ENCODE assay signal across 34 cellular contexts in the genomic region with DNA sequence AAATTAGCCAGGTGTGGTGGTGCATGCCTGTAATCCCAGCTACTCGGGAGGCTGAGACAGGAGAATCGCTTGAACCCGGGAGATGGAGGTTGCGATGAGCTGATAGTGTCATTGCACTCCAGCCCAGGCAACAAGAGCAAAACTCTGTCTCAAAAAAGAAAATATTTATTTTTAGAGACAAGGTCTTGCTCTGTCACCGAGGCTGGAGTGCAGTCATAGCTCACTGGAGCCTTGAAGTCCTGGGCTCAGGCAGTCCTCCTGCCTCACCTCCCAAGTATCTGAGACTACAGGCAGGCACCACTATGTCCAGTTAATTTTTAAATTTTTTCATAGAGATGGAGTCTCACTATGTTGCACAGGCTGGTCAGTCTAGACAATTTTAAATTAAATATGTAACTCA. TPM values are rescaled to one million over a fixed set of nuclear protein-coding genes. Genes with fewer than 3 reads are reported as not detected.
DNase-seq lines count a peak whose midpoint lies in the region; ATAC-seq, FAIRE-seq and TF ChIP-seq lines count a peak whose summit lies in the region.
"Had no signal": no experiment of that assay in that cellular context is flagged by ENCODE, and none has a peak within 500 bp of the region (broad histone marks: within the 10 kb centered on the region; RNA-seq: fewer than 3 reads in every experiment).

No MANE protein-coding gene starts in this region.

- H3K36me3 ChIP-seq in HepG2 (replicated peaks in 1 of 2; ENCODE audit: control insufficient read depth in 1 of 2, insufficient read depth in 2 of 2, low read length in 2 of 2) (no peaks in the 10 kb centered on the region), right lobe of liver (no peaks in the 10 kb centered on the region), esophagus muscularis mucosa (peaks cover 0 to 7% (median 0%) of the 10 kb centered on the region in 4 donors)
- H3K36me3 ChIP-seq: BE2C; BLaER1; BLaER1 treated with 17β-estradiol and CSF1 and Interleukin-3, amounts not matched to agents 10 nM and 100 nM had no signal

- no peaks in the 10 kb centered on the region for H3K36me3 Mint-ChIP-seq in activated CD8-positive, alpha-beta T cell treated with anti-CD3 and anti-CD28 coated beads, Interleukin-2, amount 10 ng/mL, durations not matched to agents 7 days and 5 days (ENCODE audit: low read depth)
- H3K36me3 Mint-ChIP-seq: CD4-positive, alpha-beta memory T cell; CD4-positive, CD25-positive, alpha-beta regulatory T cell; CD8-positive, alpha-beta T cell had no signal

- FAIRE-seq in HepG2 (lab: Jason Lieb, UNC), result no peak
- FAIRE-seq in A549 (lab: Jason Lieb, UNC), result no peak
- FAIRE-seq: A204.1, D721Med had no signal

- 74% methylated on average over 5 of the region's 5 CpGs for WGBS in HepG2 (ENCODE audit: low lambda C conversion rate)
- WGBS in right lobe of liver (ENCODE audit: insufficient coverage, low coverage, low lambda C conversion rate, missing lambda C conversion rate), result 64% methylated on average over 5 of the region's 5 CpGs
- WGBS in A549 (ENCODE audit: missing lambda C conversion rate), result 75% methylated on average over 5 of the region's 5 CpGs
- WGBS in esophagus muscularis mucosa, result 84% methylated on average over 5 of the region's 5 CpGs

- H4K20me1 ChIP-seq in HepG2 (ENCODE audit: insufficient read depth, low read length), result no peaks in the 10 kb centered on the region
- H4K20me1 ChIP-seq: BLaER1; BLaER1 treated with 17β-estradiol and CSF1 and Interleukin-3, amounts not matched to agents 10 nM and 100 nM had no signal

- TF ChIP-seq POLR2A in HepG2 (IDR thresholded peaks at IDR 0.05; ENCODE audit: insufficient read depth in 1 of 2, low read depth in 2 of 2, low read length in 2 of 2), result no peak
- no peak for TF ChIP-seq POLR2A in right lobe of liver (IDR thresholded peaks at IDR 0.05)
- TF ChIP-seq POLR2A in A549 (IDR thresholded peaks at IDR 0.05; ENCODE audit: low read length), result no peak
- TF ChIP-seq POLR2A in esophagus muscularis mucosa (IDR thresholded peaks at IDR 0.05; ENCODE audit: low read depth), result no peak

- H3K27me3 ChIP-seq in HepG2 (ENCODE audit: control insufficient read depth in 1 of 2, insufficient read depth in 2 of 2, low read length in 2 of 2), result no peaks in the 10 kb centered on the region; a peak in 1 of 5 replicates
- no peaks in the 10 kb centered on the region for H3K27me3 ChIP-seq in right lobe of liver
- H3K27me3 ChIP-seq in esophagus muscularis mucosa, result no peaks in the 10 kb centered on the region
- H3K27me3 ChIP-seq: BE2C had no signal

- peaks cover 29% of the 10 kb centered on the region for H3K79me2 ChIP-seq in HepG2 (ENCODE audit: insufficient read depth, low read length)

- ATAC-seq in HepG2 (no peak), right lobe of liver (no peak), A549 (no peak), HG02973 (IDR thresholded peaks at IDR 0.05; ENCODE audit: unreplicated experiment) (no peak)
- ATAC-seq in activated CD8-positive, alpha-beta T cell treated with anti-CD3 and anti-CD28 coated beads, Interleukin-2, amount 10 ng/mL, durations not matched to agents 7 days and 5 days, result no peak
- ATAC-seq: CD8-positive, alpha-beta T cell had no signal

- intact Hi-C loops in HepG2 (cut with micrococcal nuclease; ENCODE audit: unreplicated experiment) (no loop called here), right lobe of liver (cut with DNase I) (loop anchor here (5.0 to 10.0 kb wide), 3 partner anchors 52 to 200 kb away; no protein-coding TSS in a partner anchor), esophagus muscularis mucosa (cut with DNase I) (loop anchor here (5.0 kb wide), 2 partner anchors 102 to 192 kb away; a partner anchor contains a TSS)

- H3K4me3 ChIP-seq in HepG2 (replicated peaks in 1 of 3; ENCODE audit: insufficient read depth in 1 of 3, low read depth in 2 of 3, low read length in 3 of 3) (no peak overlapping the region), right lobe of liver (no peak overlapping the region), A549 (no peak overlapping the region), esophagus muscularis mucosa (no peak overlapping the region)
- H3K4me3 ChIP-seq: BLaER1; BLaER1 treated with 17β-estradiol and CSF1 and Interleukin-3, amounts not matched to agents 10 nM and 100 nM had no signal

- TF ChIP-seq EP300 in HepG2 (IDR thresholded peaks at IDR 0.05; ENCODE audit: low read depth in 2 of 2, low read length in 2 of 2) (no peak), HepG2 (CRISPR knock-in tag; IDR thresholded peaks at IDR 0.05; ENCODE audit: borderline replicate concordance) (no peak), A549 (IDR thresholded peaks at IDR 0.05) (no peak), esophagus muscularis mucosa (IDR thresholded peaks at IDR 0.05) (no peak)

- H3K4me2 ChIP-seq in HepG2 (ENCODE audit: low read depth, low read length) (peak overlapping the region; percentile 38; the same call in 1 of the 2 replicates), A549 (no peak overlapping the region)
- H3K4me2 ChIP-seq: BLaER1; BLaER1 treated with 17β-estradiol and CSF1 and Interleukin-3, amounts not matched to agents 10 nM and 100 nM had no signal

- no peak overlapping the region for H3K27ac ChIP-seq in HepG2 (ENCODE audit: extremely low read length, insufficient read depth, low read length)
- H3K27ac ChIP-seq in right lobe of liver, result no peak overlapping the region
- H3K27ac ChIP-seq in A549, result 0 out of 6 replicates have a peak overlapping the region, but pooled peaks of 1 of the 2 experiments have one; percentile 14
- H3K27ac ChIP-seq in esophagus muscularis mucosa (replicated peaks in 1 of 4), result no peak overlapping the region
- H3K27ac ChIP-seq: 22Rv1; BLaER1; BLaER1 treated with 17β-estradiol and CSF1 and Interleukin-3, amounts not matched to agents 10 nM and 100 nM; C4-2B had no signal

- no peak overlapping the region for H2AFZ ChIP-seq in HepG2 (ENCODE audit: low read length)

- in situ Hi-C loops in HepG2 (cut with HindIII; ENCODE audit: extremely low pct_ligation_motif_present, low pct_unique_long_range_greater_than_20kb), result loop anchor here (5.0 kb wide), 1 partner anchor 192 kb away; a partner anchor contains a TSS

- H3K27me3 Mint-ChIP-seq in activated CD8-positive, alpha-beta T cell treated with anti-CD3 and anti-CD28 coated beads, Interleukin-2, amount 10 ng/mL, durations not matched to agents 7 days and 5 days (ENCODE audit: low read depth), result peaks cover 17% of the 10 kb centered on the region

- CTCF ChIA-PET in HepG2 (lab: Yijun Ruan, JAX; ENCODE audit: low intra/inter-chr PET ratio, low total read pairs), result interaction anchor here (1.2 kb wide), 1 partner anchor 54 kb away, joined by 3 read pairs; no protein-coding TSS in a partner anchor
- CTCF ChIA-PET in A549 (lab: Yijun Ruan, JAX), result interaction anchor here (1.0 to 27.5 kb wide), 5 partner anchors 8 to 196 kb away, joined by 3 to 1085 read pairs (median 5); a partner anchor contains a TSS
- CTCF ChIA-PET in activated CD8-positive, alpha-beta T cell treated with anti-CD3 and anti-CD28 coated beads, Interleukin-2, amount 10 ng/mL, durations not matched to agents 7 days and 5 days (lab: Charles Lee), result no interaction called here

- H3K27ac Mint-ChIP-seq in activated CD8-positive, alpha-beta T cell treated with anti-CD3 and anti-CD28 coated beads, Interleukin-2, amount 10 ng/mL, durations not matched to agents 7 days and 5 days, result no peak overlapping the region
- H3K27ac Mint-ChIP-seq: B cell; CD4-positive, alpha-beta memory T cell; CD4-positive, alpha-beta T cell; CD4-positive, CD25-positive, alpha-beta regulatory T cell; CD8-positive, alpha-beta memory T cell; CD8-positive, alpha-beta T cell had no signal

- no TSS peak for BruUV-seq in HepG2 (replicated peaks; lab: Mats Ljungman, UMichigan)

- POLR2A ChIA-PET in HepG2 (lab: Yijun Ruan, JAX) (interaction anchor here (2.3 kb wide), 1 partner anchor 9 kb away, joined by 5 read pairs; no protein-coding TSS in a partner anchor), A549 (lab: Yijun Ruan, JAX) (no interaction called here)
- POLR2A ChIA-PET in activated CD8-positive, alpha-beta T cell treated with anti-CD3 and anti-CD28 coated beads, Interleukin-2, amount 10 ng/mL, durations not matched to agents 7 days and 5 days (lab: Charles Lee), result no interaction called here

- H3K9me3 Mint-ChIP-seq in activated CD8-positive, alpha-beta T cell treated with anti-CD3 and anti-CD28 coated beads, Interleukin-2, amount 10 ng/mL, durations not matched to agents 7 days and 5 days (ENCODE audit: insufficient read depth), result no peaks in the 10 kb centered on the region
- H3K9me3 Mint-ChIP-seq: CD4-positive, alpha-beta T cell; CD4-positive, CD25-positive, alpha-beta regulatory T cell; CD8-positive, alpha-beta T cell had no signal

- no peak overlapping the region; the same call in 1 of the 2 replicates for H3K9ac ChIP-seq in HepG2 (ENCODE audit: insufficient read depth, low read depth, low read length)
- H3K9ac ChIP-seq: BLaER1; BLaER1 treated with 17β-estradiol and CSF1 and Interleukin-3, amounts not matched to agents 10 nM and 100 nM had no signal

- H3K4me3 Mint-ChIP-seq in activated CD8-positive, alpha-beta T cell treated with anti-CD3 and anti-CD28 coated beads, Interleukin-2, amount 10 ng/mL, durations not matched to agents 7 days and 5 days, result no peak overlapping the region
- H3K4me3 Mint-ChIP-seq: B cell; CD14-positive monocyte; CD4-positive, alpha-beta memory T cell; CD4-positive, alpha-beta T cell; CD4-positive, CD25-positive, alpha-beta regulatory T cell; CD8-positive, alpha-beta T cell had no signal

- TF ChIP-seq CTCF in HepG2 (CRISPR knock-in tag; IDR thresholded peaks at IDR 0.05) (no peak), right lobe of liver (IDR thresholded peaks at IDR 0.05) (no peak), A549 (IDR thresholded peaks at IDR 0.05) (no peak), esophagus muscularis mucosa (IDR thresholded peaks at IDR 0.05) (no peak)

- no peak for DNase-seq in HepG2 (ENCODE audit: low spot score)
- no peak for DNase-seq in right lobe of liver
- DNase-seq in A549 (ENCODE audit: low read depth in 1 of 2, low spot score in 1 of 2), result no peak
- peak; percentile 53 for DNase-seq in esophagus muscularis mucosa (ENCODE audit: extremely low spot score)
- DNase-seq in activated CD8-positive, alpha-beta T cell treated with anti-CD3 and anti-CD28 coated beads, Interleukin-2, amount 10 ng/mL, durations not matched to agents 7 days and 5 days, result no peak
- DNase-seq: 8988T; ACHN; AML-193; BE2C; C1 segment of cervical spinal cord; Caco-2; Calu3; CD4-positive, alpha-beta memory T cell; CD4-positive, alpha-beta T cell; CD4-positive, CD25-positive, alpha-beta regulatory T cell; CD8-positive, alpha-beta memory T cell; CD8-positive, alpha-beta T cell; COR-L47; DMS 273 treated with DMSO at 0.1 percent for 48 hours; DMS153; DMS53; DMS79; DMS79 treated with DMSO at 0.1 percent for 48 hours; DND-41; EL had no signal

- no peaks in the 10 kb centered on the region for H3K9me3 ChIP-seq in HepG2 (ENCODE audit: low read length)
- H3K9me3 ChIP-seq in right lobe of liver, result no peaks in the 10 kb centered on the region
- no peaks in the 10 kb centered on the region for H3K9me3 ChIP-seq in A549
- no peaks in the 10 kb centered on the region for H3K9me3 ChIP-seq in esophagus muscularis mucosa
- H3K9me3 ChIP-seq: BE2C; BLaER1; BLaER1 treated with 17β-estradiol and CSF1 and Interleukin-3, amounts not matched to agents 10 nM and 100 nM; Caco-2 had no signal

- TF ChIP-seq RAD21 in HepG2 (CRISPR knock-in tag; IDR thresholded peaks at IDR 0.05) (no peak), A549 (conservative IDR thresholded peaks at IDR 0.05 in 1 of 2, IDR thresholded peaks at IDR 0.05 in 1 of 2) (no peak)

- H3K4me1 ChIP-seq in HepG2 (ENCODE audit: insufficient read depth, low read length) (peaks cover 41% of the 10 kb centered on the region), right lobe of liver (peaks cover 0 to 7% (median 3%) of the 10 kb centered on the region in 4 donors), A549 (peaks cover 21% of the 10 kb centered on the region), esophagus muscularis mucosa (peaks cover 18 to 32% (median 25%) of the 10 kb centered on the region in 4 donors)
- H3K4me1 ChIP-seq: BE2C had no signal

- peaks cover 10% of the 10 kb centered on the region for H3K4me1 Mint-ChIP-seq in activated CD8-positive, alpha-beta T cell treated with anti-CD3 and anti-CD28 coated beads, Interleukin-2, amount 10 ng/mL, durations not matched to agents 7 days and 5 days (ENCODE audit: low read depth)

RNA-seq across cellular contexts. Expression of a gene that starts 16.2 kb away (rescaled TPM):
- 12.1 and 18.5 TPM in 2 replicates for total RNA-seq in HepG2 (2016; rRNA removed; fragmentation: Illumina TruSeq; extraction: Trizol)
- total RNA-seq in HepG2 (2016; cell fraction: cytosol; rRNA removed; fragmentation: Illumina TruSeq; extraction: Trizol; ENCODE audit: low read depth), result 9.1 and 9.9 TPM in 2 replicates
- 11.0 and 17.4 TPM in 2 replicates for total RNA-seq in HepG2 (2016; cell fraction: insoluble cytoplasmic fraction; rRNA removed; fragmentation: Illumina TruSeq; extraction: Trizol)
- total RNA-seq in HepG2 (2016; cell fraction: membrane; rRNA removed; fragmentation: Illumina TruSeq; extraction: Trizol), result 19.9 and 21.0 TPM in 2 replicates
- 8.1 and 9.8 TPM in 2 replicates for total RNA-seq in HepG2 (2016; cell fraction: nucleus; rRNA removed; fragmentation: Illumina TruSeq; extraction: Trizol)
- polyA plus RNA-seq in HepG2 (2011; rRNA removed), result 28.2 and 43.0 TPM in 2 replicates
- 31.3 and 41.1 TPM in 2 replicates for polyA plus RNA-seq in HepG2 (2011; cell fraction: cytosol; rRNA removed)
- polyA plus RNA-seq in HepG2 (2011; cell fraction: nucleus; rRNA removed), result 47.8 and 49.8 TPM in 2 replicates
- polyA plus RNA-seq in HepG2 (2012), result 33.9 and 49.4 TPM in 2 replicates
- polyA plus RNA-seq in HepG2 (2016; cell fraction: cytosol; fragmentation: Illumina TruSeq; extraction: Trizol; ENCODE audit: low read depth), result 8.7 and 9.3 TPM in 2 replicates
- 24.7 and 26.6 TPM in 2 replicates for polyA plus RNA-seq in HepG2 (2016; cell fraction: insoluble cytoplasmic fraction; fragmentation: Illumina TruSeq; extraction: Trizol; ENCODE audit: low read depth)
- 16.8 and 19.0 TPM in 2 replicates for polyA plus RNA-seq in HepG2 (2016; cell fraction: membrane; fragmentation: Illumina TruSeq; extraction: Trizol; ENCODE audit: low read depth)
- 21.1 and 24.6 TPM in 2 replicates for polyA plus RNA-seq in HepG2 (2016; cell fraction: nucleus; fragmentation: Illumina TruSeq; extraction: Trizol; ENCODE audit: insufficient read depth, low read depth)
- 12.1 and 28.5 TPM in 2 replicates for polyA minus RNA-seq in HepG2 (2011; rRNA and poly(A)+ RNA removed; ENCODE audit: low replicate concordance)
- 56.9 and 63.6 TPM in 2 replicates for polyA minus RNA-seq in HepG2 (2011; cell fraction: cytosol; rRNA and poly(A)+ RNA removed)
- 21.4 and 26.7 TPM in 2 replicates for polyA minus RNA-seq in HepG2 (2011; cell fraction: nucleus; rRNA and poly(A)+ RNA removed)
- total RNA-seq in right lobe of liver, result 100 to 1,000 TPM; 130 to 182 (median 152) TPM
- polyA plus RNA-seq in A549 (2011; rRNA removed), result 35.9 and 45.4 TPM in 2 replicates
- 71.1 and 106 TPM in 2 replicates for polyA plus RNA-seq in A549 (2012; cell fraction: cytosol; rRNA removed)
- 82.9 and 128 TPM in 2 replicates for polyA plus RNA-seq in A549 (2012; cell fraction: nucleus; rRNA removed)
- polyA plus RNA-seq in A549 (2017; fragmentation: RNase III; extraction: RNeasy Plus Mini Kit Qiagen cat#74134 plus additional on column Dnase treatment), result 58.9 to 74.0 TPM (median 66.6 TPM) in 3 replicates
- 18.3 and 20.0 TPM in 2 replicates for polyA minus RNA-seq in A549 (2011; rRNA and poly(A)+ RNA removed)
- 100 to 1,000 TPM; 105 to 195 (median 144) TPM for total RNA-seq in esophagus muscularis mucosa
- total RNA-seq in activated CD8-positive, alpha-beta T cell treated with anti-CD3 and anti-CD28 coated beads, Interleukin-2, amount 10 ng/mL, durations not matched to agents 7 days and 5 days, result 10 to 100 TPM; 28.8 to 32.0 TPM

RNA-seq across cellular contexts. Expression of a gene that starts 20.9 kb away (rescaled TPM):
- total RNA-seq in HepG2 (2016; rRNA removed; fragmentation: Illumina TruSeq; extraction: Trizol), result 21.4 and 30.5 TPM in 2 replicates
- 17.9 and 19.8 TPM in 2 replicates for total RNA-seq in HepG2 (2016; cell fraction: cytosol; rRNA removed; fragmentation: Illumina TruSeq; extraction: Trizol; ENCODE audit: low read depth)
- total RNA-seq in HepG2 (2016; cell fraction: insoluble cytoplasmic fraction; rRNA removed; fragmentation: Illumina TruSeq; extraction: Trizol), result 16.4 and 29.4 TPM in 2 replicates
- 40.2 and 46.0 TPM in 2 replicates for total RNA-seq in HepG2 (2016; cell fraction: membrane; rRNA removed; fragmentation: Illumina TruSeq; extraction: Trizol)
- 19.8 and 24.1 TPM in 2 replicates for total RNA-seq in HepG2 (2016; cell fraction: nucleus; rRNA removed; fragmentation: Illumina TruSeq; extraction: Trizol)
- 93.9 and 105 TPM in 2 replicates for polyA plus RNA-seq in HepG2 (2011; rRNA removed)
- polyA plus RNA-seq in HepG2 (2011; cell fraction: cytosol; rRNA removed), result 58.6 and 81.5 TPM in 2 replicates
- 45.3 and 46.9 TPM in 2 replicates for polyA plus RNA-seq in HepG2 (2011; cell fraction: nucleus; rRNA removed)
- polyA plus RNA-seq in HepG2 (2012), result 29.0 and 44.1 TPM in 2 replicates
- polyA plus RNA-seq in HepG2 (2016; cell fraction: cytosol; fragmentation: Illumina TruSeq; extraction: Trizol; ENCODE audit: low read depth), result 31.6 and 35.7 TPM in 2 replicates
- 33.1 and 37.1 TPM in 2 replicates for polyA plus RNA-seq in HepG2 (2016; cell fraction: insoluble cytoplasmic fraction; fragmentation: Illumina TruSeq; extraction: Trizol; ENCODE audit: low read depth)
- 65.7 and 67.3 TPM in 2 replicates for polyA plus RNA-seq in HepG2 (2016; cell fraction: membrane; fragmentation: Illumina TruSeq; extraction: Trizol; ENCODE audit: low read depth)
- 60.4 and 64.9 TPM in 2 replicates for polyA plus RNA-seq in HepG2 (2016; cell fraction: nucleus; fragmentation: Illumina TruSeq; extraction: Trizol; ENCODE audit: insufficient read depth, low read depth)
- 171 and 190 TPM in 2 replicates for polyA minus RNA-seq in HepG2 (2011; rRNA and poly(A)+ RNA removed; ENCODE audit: low replicate concordance)
- 44.9 and 49.0 TPM in 2 replicates for polyA minus RNA-seq in HepG2 (2011; cell fraction: cytosol; rRNA and poly(A)+ RNA removed)
- polyA minus RNA-seq in HepG2 (2011; cell fraction: nucleus; rRNA and poly(A)+ RNA removed), result 12.5 and 14.5 TPM in 2 replicates
- 10 to 100 TPM in 5 of 6 experiments, 1 to 10 TPM in 1; 6.9 to 25.3 (median 13.7) TPM for total RNA-seq in right lobe of liver
- 24.5 and 33.5 TPM in 2 replicates for polyA plus RNA-seq in A549 (2011; rRNA removed)
- polyA plus RNA-seq in A549 (2012; cell fraction: cytosol; rRNA removed), result 42.2 and 62.3 TPM in 2 replicates
- polyA plus RNA-seq in A549 (2012; cell fraction: nucleus; rRNA removed), result 37.3 and 53.0 TPM in 2 replicates
- 23.1 to 26.5 TPM (median 25.8 TPM) in 3 replicates for polyA plus RNA-seq in A549 (2017; fragmentation: RNase III; extraction: RNeasy Plus Mini Kit Qiagen cat#74134 plus additional on column Dnase treatment)
- 59.2 and 69.8 TPM in 2 replicates for polyA minus RNA-seq in A549 (2011; rRNA and poly(A)+ RNA removed)
- 10 to 100 TPM; 22.2 to 50.3 (median 30.7) TPM for total RNA-seq in esophagus muscularis mucosa
- 10 to 100 TPM; 28.7 to 30.2 TPM for total RNA-seq in activated CD8-positive, alpha-beta T cell treated with anti-CD3 and anti-CD28 coated beads, Interleukin-2, amount 10 ng/mL, durations not matched to agents 7 days and 5 days
